ENCODE assay signal across 9 cellular contexts in genomic region chr3:124772081-124772831, GRCh38. TPM values are rescaled to one million over a fixed set of nuclear protein-coding genes. Genes with fewer than 3 reads are reported as not detected.
DNase-seq lines count a peak whose midpoint lies in the region; ATAC-seq, FAIRE-seq and TF ChIP-seq lines count a peak whose summit lies in the region.
"Had no signal": no experiment of that assay in that cellular context is flagged by ENCODE, and none has a peak within 500 bp of the region (broad histone marks: within the 10 kb centered on the region; RNA-seq: fewer than 3 reads in every experiment).

No MANE protein-coding gene starts in this region.

- intact Hi-C loops in dorsolateral prefrontal cortex (cut with DNase I): no loop called here

- no peaks in the 10 kb centered on the region for H3K27me3 ChIP-seq in AG04450 (ENCODE audit: control insufficient read depth, insufficient read depth, low read length)
- no peaks in the 10 kb centered on the region for H3K27me3 ChIP-seq in dorsolateral prefrontal cortex
- no peaks in the 10 kb centered on the region for H3K27me3 ChIP-seq in suprapubic skin
- no peaks in the 10 kb centered on the region for H3K27me3 ChIP-seq in small intestine (ENCODE audit: control insufficient read depth in 2 of 2, insufficient read depth in 2 of 2, low read length in 2 of 2)

- H3K36me3 ChIP-seq in suprapubic skin (peaks cover 28% of the 10 kb centered on the region), small intestine (ENCODE audit: control insufficient read depth in 2 of 2, insufficient read depth in 2 of 2, low read length in 2 of 2) (no peaks in the 10 kb centered on the region)

- DNase-seq in AG04450 (ENCODE audit: low read depth, low spot score) (no peak), NCI-H226 (peak; percentile 28), dorsolateral prefrontal cortex (peak in 9 of 10 donors; percentile 40 to 76 (median 65)), midbrain (lab: John Stamatoyannopoulos, UW) (peak; percentile 83), GM13977 (ENCODE audit: low spot score) (no peak), suprapubic skin (ENCODE audit: low spot score in 2 of 2) (no peak), small intestine (no peak)
- DNase-seq: DMS53 had no signal

- TF ChIP-seq EP300 in suprapubic skin (IDR thresholded peaks at IDR 0.05): no peak

- H3K4me1 ChIP-seq in suprapubic skin: peaks cover 48% of the 10 kb centered on the region
- no peaks in the 10 kb centered on the region for H3K4me1 ChIP-seq in small intestine (ENCODE audit: control insufficient read depth in 2 of 2, insufficient read depth in 1 of 2, low read depth in 1 of 2, low read length in 1 of 2)

- TF ChIP-seq CTCF in AG04450 (IDR thresholded peaks at IDR 0.05; ENCODE audit: low read depth, low read length) (no peak), dorsolateral prefrontal cortex (IDR thresholded peaks at IDR 0.05 in 54 of 56, conservative IDR thresholded peaks at IDR 0.05 in 2 of 56; ENCODE audit: low read depth in 1 of 56, partially characterized antibody in 56 of 56) (peak in 8 of 56 donors; percentile 7 to 20 (median 13)), GM13977 (IDR thresholded peaks at IDR 0.05; ENCODE audit: extremely low read depth, insufficient read depth, missing control alignments) (no peak), suprapubic skin (IDR thresholded peaks at IDR 0.05) (no peak)

- H3K27ac ChIP-seq in AG04450 (ENCODE audit: low read depth, low read length): peak overlapping the region; percentile 34
- peak overlapping the region in 58 of 59 donors; percentile 12 to 89 (median 78) for H3K27ac ChIP-seq in dorsolateral prefrontal cortex
- H3K27ac ChIP-seq in suprapubic skin: no peak overlapping the region
- H3K27ac ChIP-seq in small intestine (ENCODE audit: low read depth in 1 of 2, low read length in 1 of 2): peak overlapping the region in 1 of 2 donors; percentile 32

- TF ChIP-seq POLR2A in suprapubic skin (IDR thresholded peaks at IDR 0.05): no peak

- POLR2A ChIA-PET in AG04450 (lab: Yijun Ruan, JAX): interaction anchor here (0.5 to 1.9 kb wide), 5 partner anchors 8 to 747 kb away, joined by 3 to 6 read pairs (median 4); no protein-coding TSS in a partner anchor

- in situ Hi-C loops in GM13977 (cut with MboI; ENCODE audit: low pct_unique_long_range_greater_than_20kb, low sequenced_read_pairs, unreplicated experiment): loop anchor here (25.0 kb wide), 1 partner anchor 665 kb away; no protein-coding TSS in a partner anchor

- no peaks in the 10 kb centered on the region for H3K9me3 ChIP-seq in AG04450 (ENCODE audit: control insufficient read depth, insufficient read depth, low read length)
- H3K9me3 ChIP-seq in suprapubic skin: no peaks in the 10 kb centered on the region
- H3K9me3 ChIP-seq in small intestine (ENCODE audit: control insufficient read depth, low read depth): no peaks in the 10 kb centered on the region

- H3K4me3 ChIP-seq in AG04450 (ENCODE audit: low read depth, low read length) (no peak overlapping the region), dorsolateral prefrontal cortex (peak overlapping the region in 42 of 59 donors; percentile 1 to 52 (median 28)), suprapubic skin (no peak overlapping the region), small intestine (ENCODE audit: low read depth in 1 of 2, low read length in 2 of 2) (no peak overlapping the region)

- CTCF ChIA-PET in AG04450 (lab: Charles Lee): interaction anchor here (0.6 to 4.6 kb wide), 6 partner anchors 11 to 646 kb away, joined by 3 to 32 read pairs (median 7); no protein-coding TSS in a partner anchor

- 31% methylated on average over 17 of the region's 17 CpGs for WGBS in suprapubic skin
- WGBS in small intestine, 3 donors: 43 to 78% (median 59%) methylated on average over 17 of the region's 17 CpGs

- ATAC-seq in GM21737 (IDR thresholded peaks at IDR 0.05; ENCODE audit: unreplicated experiment): no peak

- no peak for FAIRE-seq in small intestine (lab: Jason Lieb, UNC)

RNA-seq across cellular contexts. Expression of gene UMPS, which starts 42.0 kb away (rescaled TPM):
- polyA plus RNA-seq in AG04450 (2011; rRNA removed): 25.3 and 27.9 TPM in 2 replicates
- 27.6 and 34.0 TPM in 2 replicates for polyA minus RNA-seq in AG04450 (2011; rRNA and poly(A)+ RNA removed)
- 10 to 100 TPM; 14.1 to 35.7 (median 21.3) TPM for total RNA-seq in dorsolateral prefrontal cortex
- 10 to 100 TPM; 20.6 to 30.1 (median 24.8) TPM for total RNA-seq in suprapubic skin
- polyA plus RNA-seq in small intestine: 10 to 100 TPM; 12.1 to 23.4 (median 15.7) TPM

Comparison
In these comparisons a context has a peak if more than half of its experiments do, and no peak if none do; other contexts are left out.
1. DNase-seq: peak in NCI-H226 (single experiment), dorsolateral prefrontal cortex (9 of 10) and midbrain (single experiment); none in AG04450 (single experiment), GM13977 (single experiment), suprapubic skin (0 of 2) and small intestine (single experiment).
2. H3K4me3 ChIP-seq: peak in dorsolateral prefrontal cortex (42 of 59); none in AG04450 (single experiment), suprapubic skin (single experiment) and small intestine (0 of 2).